31 cellular contexts compared by ENCODE assay signal in genomic region chr6:116543149-116543548, GRCh38.
"Had no signal": no experiment of that assay in that cellular context is flagged by ENCODE, and none has a peak within 500 bp of the region (broad histone marks: within the 10 kb centered on the region; RNA-seq: fewer than 3 reads in every experiment).

No MANE protein-coding gene starts in this region.

- H3K27me3 ChIP-seq: brain microvascular endothelial cell, Peyer's patch had no signal

- H3K9ac ChIP-seq: KMS-11 had no signal

- H3K27ac ChIP-seq: brain microvascular endothelial cell, KMS-11, Peyer's patch, WERI-Rb-1 had no signal

- H3K4me2 ChIP-seq: KMS-11 had no signal

- H3K4me1 ChIP-seq: Peyer's patch had no signal

- H3K36me3 ChIP-seq: brain microvascular endothelial cell, Peyer's patch, WERI-Rb-1 had no signal

- DNase-seq: activated CD4-positive, alpha-beta memory T cell treated with anti-CD3 and anti-CD28 coated beads, Interleukin-2, amount 10 ng/mL, durations not matched to agents 7 days and 5 days; activated CD4-positive, alpha-beta T cell treated with anti-CD3 and anti-CD28 coated beads for 1 hour; activated CD4-positive, alpha-beta T cell treated with anti-CD3 and anti-CD28 coated beads for 48 hours; activated CD4-positive, CD25-positive, alpha-beta regulatory T cell; activated CD8-positive, alpha-beta memory T cell treated with anti-CD3 and anti-CD28 coated beads for 24 hours; activated CD8-positive, alpha-beta memory T cell treated with anti-CD3 and anti-CD28 coated beads, Interleukin-2, amount 10 ng/mL, durations not matched to agents 7 days and 5 days; activated CD8-positive, alpha-beta memory T cell treated with anti-CD3 and anti-CD28 coated beads, Interleukin-2, amount 50 U/mL, for 48 hours; activated effector memory CD4-positive, alpha-beta T cell treated with Interleukin-2 at 50 U/mL for 16 hours; activated naive CD4-positive, alpha-beta T cell treated with anti-CD3 and anti-CD28 coated beads, Interleukin-2, amount 10 ng/mL, durations not matched to agents 7 days and 5 days; activated naive CD8-positive, alpha-beta T cell treated with anti-CD3 and anti-CD28 coated beads, Interleukin-2, amount 50 U/mL, for 24 hours; activated T-cell treated with anti-CD3 and anti-CD28 coated beads, Interleukin-2, amount 50 U/mL, for 48 hours; anterior cingulate cortex; brain microvascular endothelial cell; central memory CD4-positive, alpha-beta T cell; NCI-H1092 treated with DMSO at 0.1 percent for 48 hours; NCI-H1436; NCI-H1694; NCI-H510A; NCI-H526; NCI-H82; NK-92 treated with Interleukin-12 subunit alpha and Interleukin-12 subunit beta, amount 100 ng/mL, for 24 hours; PC-3; Peyer's patch; RPMI8226; SIG-M5; SW 1271; T-helper 1 cell; T-helper 2 cell; T1000; WERI-Rb-1 had no signal

- H3K9me3 ChIP-seq: Peyer's patch had no signal

- H3K4me3 ChIP-seq: Peyer's patch had no signal
